In the genomic region with DNA sequence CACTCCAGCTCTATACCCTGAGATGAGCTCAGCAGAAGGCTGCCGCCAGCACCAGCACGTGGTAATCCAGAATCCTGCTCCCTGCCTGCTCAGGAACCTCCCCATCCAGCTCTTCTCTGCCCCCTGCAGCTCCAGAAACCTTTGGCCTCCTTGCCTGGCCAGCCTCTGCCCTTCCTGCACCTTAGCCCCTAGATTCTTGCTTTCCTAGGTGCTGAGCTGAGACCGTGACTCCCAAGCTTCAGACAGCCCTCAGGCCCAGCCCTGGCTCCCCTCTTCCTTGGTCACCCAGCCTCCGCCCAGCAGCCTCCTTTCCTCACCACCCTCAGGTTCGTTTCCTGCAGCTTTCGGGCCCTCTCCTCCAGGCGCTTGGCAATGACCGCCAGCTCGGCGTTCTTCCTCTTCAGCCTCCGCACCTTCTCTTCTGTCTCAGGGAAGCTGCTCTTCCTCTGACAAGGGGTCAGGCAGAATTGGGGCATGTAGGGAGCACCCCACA, we compare ENCODE assay signal across 10 cellular contexts. TPM values are rescaled to one million over a fixed set of nuclear protein-coding genes. Genes with fewer than 3 reads are reported as not detected.
A peak's percentile ranks its signal among the peaks of the same experiment; 100 is the strongest.
DNase-seq lines count a peak whose midpoint lies in the region; ATAC-seq and TF ChIP-seq lines count a peak whose summit lies in the region.
"Had no signal": no experiment of that assay in that cellular context is flagged by ENCODE, and none has a peak within 500 bp of the region (broad histone marks: within the 10 kb centered on the region; RNA-seq: fewer than 3 reads in every experiment).

No MANE protein-coding gene starts in this region.

- no peaks in the 10 kb centered on the region for H3K9me3 Mint-ChIP-seq in activated T-cell treated with anti-CD3 and anti-CD28 coated beads, Interleukin-2, amount 50 U/mL, for 72 hours

- H3K9me3 ChIP-seq in spleen = no peaks in the 10 kb centered on the region

- H3K27ac Mint-ChIP-seq in activated T-cell treated with anti-CD3 and anti-CD28 coated beads, Interleukin-2, amount 50 U/mL, for 72 hours = peak overlapping the region; percentile 98

- H3K36me3 Mint-ChIP-seq in activated T-cell treated with anti-CD3 and anti-CD28 coated beads, Interleukin-2, amount 50 U/mL, for 72 hours (ENCODE audit: insufficient read depth in 2 of 2) = peaks cover 8 to 9% of the 10 kb centered on the region in 2 donors

- peaks cover 52% of the 10 kb centered on the region for H3K4me1 Mint-ChIP-seq in activated T-cell treated with anti-CD3 and anti-CD28 coated beads, Interleukin-2, amount 50 U/mL, for 72 hours (ENCODE audit: low read depth)

- peaks cover 0 to 31% (median 8%) of the 10 kb centered on the region in 6 donors for H3K36me3 ChIP-seq in spleen

- no peaks in the 10 kb centered on the region for H3K27me3 Mint-ChIP-seq in activated T-cell treated with anti-CD3 and anti-CD28 coated beads, Interleukin-2, amount 50 U/mL, for 72 hours (ENCODE audit: low read depth)

- H3K4me1 ChIP-seq in spleen = peaks cover 0 to 81% (median 59%) of the 10 kb centered on the region in 6 donors

- H3K4me3 ChIP-seq in spleen = peak overlapping the region in 1 of 8 donors; percentile 96

- H3K27ac ChIP-seq in caudate nucleus (ENCODE audit: low read depth, low read length) (peak overlapping the region; percentile 55), spleen (peak overlapping the region in 3 of 8 donors; percentile 14 to 100 (median 100))

- peak overlapping the region; percentile 16 to 56 for H3K4me3 Mint-ChIP-seq in activated T-cell treated with anti-CD3 and anti-CD28 coated beads, Interleukin-2, amount 50 U/mL, for 72 hours

- peak; percentile 22 to 40 for DNase-seq in activated T-cell treated with anti-CD3 and anti-CD28 coated beads, Interleukin-2, amount 50 U/mL, for 72 hours
- no peak for DNase-seq in activated T-cell treated with anti-CD3 and anti-CD28 coated beads, Interleukin-2, amount 50 U/mL, for 48 hours
- DNase-seq in NAMALWA (ENCODE audit: low spot score) = peak; percentile 37
- peak in 31 of 61 donors; percentile 13 to 78 (median 46) for DNase-seq in caudate nucleus (lab: John Stamatoyannopoulos, UW)
- DNase-seq in spleen = peak; percentile 83
- DNase-seq in NCI-H1436 treated with DMSO at 0.1 percent for 48 hours (lab: John Stamatoyannopoulos, UW) = no peak
- no peak for DNase-seq in NCI-H1930 (lab: John Stamatoyannopoulos, UW)

- ATAC-seq in activated T-cell treated with anti-CD3 and anti-CD28 coated beads, Interleukin-2, amount 50 U/mL, for 72 hours (replicated peaks in 1 of 2) = no peak
- ATAC-seq in GM21576 (IDR thresholded peaks at IDR 0.05; ENCODE audit: unreplicated experiment) = no peak

- peaks cover 0 to 26% (median 5%) of the 10 kb centered on the region in 7 donors for H3K27me3 ChIP-seq in spleen (replicated peaks in 1 of 7)

- intact Hi-C loops in spleen (cut with DNase I; ENCODE audit: low total_unique reads) = no loop called here

- no peak for TF ChIP-seq POLR2A in spleen (IDR thresholded peaks at IDR 0.05)

- no peak for TF ChIP-seq CTCF in spleen (IDR thresholded peaks at IDR 0.05 in 8 of 11, conservative IDR thresholded peaks at IDR 0.05 in 3 of 11)

- WGBS in spleen, 5 donors = 40 to 86% (median 54%) methylated on average over 11 of the region's 11 CpGs

RNA-seq across cellular contexts. Expression of a gene that starts 2.6 kb away (rescaled TPM):
- 10 to 100 TPM; 42.3 to 55.3 TPM for total RNA-seq in activated T-cell treated with anti-CD3 and anti-CD28 coated beads, Interleukin-2, amount 50 U/mL, for 72 hours
- 10 to 100 TPM; 14.1 to 31.8 (median 18.5) TPM for total RNA-seq in spleen
- polyA plus RNA-seq in spleen = 10 to 100 TPM; 11.5 to 26.5 (median 24.3) TPM

RNA-seq across cellular contexts. Expression of a gene that starts 26.0 kb away (rescaled TPM):
- total RNA-seq in activated T-cell treated with anti-CD3 and anti-CD28 coated beads, Interleukin-2, amount 50 U/mL, for 72 hours = 100 to 1,000 TPM; 101 to 110 TPM
- 10 to 100 TPM; 37.8 to 80.5 (median 64.0) TPM for total RNA-seq in spleen
- 100 to 1,000 TPM in 2 of 3 donors, 10 to 100 TPM in 1; 77.0 to 106 (median 104) TPM for polyA plus RNA-seq in spleen

RNA-seq across cellular contexts. Expression of a gene that starts 45.3 kb away (rescaled TPM):
- under 1 TPM in 1 of 2 donors, not detected in 1; 0.09 TPM for total RNA-seq in activated T-cell treated with anti-CD3 and anti-CD28 coated beads, Interleukin-2, amount 50 U/mL, for 72 hours
- 10 to 100 TPM in 5 of 7 donors, 1 to 10 TPM in 2; 5.8 to 75.7 (median 15.2) TPM for total RNA-seq in spleen
- 1 to 10 TPM in 2 of 3 donors, under 1 TPM in 1; 0.52 to 2.2 (median 2.0) TPM for polyA plus RNA-seq in spleen
- total RNA-seq: activated CD8-positive, alpha-beta memory T cell treated with anti-CD3 and anti-CD28 coated beads for 36 hours had no signal
- polyA plus RNA-seq: BJ had no signal

Comparison
In these comparisons a context has a peak if more than half of its experiments do, and no peak if none do; other contexts are left out.
1. DNase-seq: peak in activated T-cell treated with anti-CD3 and anti-CD28 coated beads, Interleukin-2, amount 50 U/mL, for 72 hours (2 of 2), NAMALWA (single experiment), caudate nucleus (31 of 61) and spleen (single experiment); none in activated T-cell treated with anti-CD3 and anti-CD28 coated beads, Interleukin-2, amount 50 U/mL, for 48 hours (0 of 2), NCI-H1436 treated with DMSO at 0.1 percent for 48 hours (single experiment) and NCI-H1930 (0 of 2).
2. RNA of a gene that starts 45.3 kb away (total RNA-seq): 5.8 to 75.7 TPM in spleen; 0.09 TPM in activated T-cell treated with anti-CD3 and anti-CD28 coated beads, Interleukin-2, amount 50 U/mL, for 72 hours; every median in the first group is over 4 times any median in the second.